8 cellular contexts compared by ENCODE assay signal in the genomic region with DNA sequence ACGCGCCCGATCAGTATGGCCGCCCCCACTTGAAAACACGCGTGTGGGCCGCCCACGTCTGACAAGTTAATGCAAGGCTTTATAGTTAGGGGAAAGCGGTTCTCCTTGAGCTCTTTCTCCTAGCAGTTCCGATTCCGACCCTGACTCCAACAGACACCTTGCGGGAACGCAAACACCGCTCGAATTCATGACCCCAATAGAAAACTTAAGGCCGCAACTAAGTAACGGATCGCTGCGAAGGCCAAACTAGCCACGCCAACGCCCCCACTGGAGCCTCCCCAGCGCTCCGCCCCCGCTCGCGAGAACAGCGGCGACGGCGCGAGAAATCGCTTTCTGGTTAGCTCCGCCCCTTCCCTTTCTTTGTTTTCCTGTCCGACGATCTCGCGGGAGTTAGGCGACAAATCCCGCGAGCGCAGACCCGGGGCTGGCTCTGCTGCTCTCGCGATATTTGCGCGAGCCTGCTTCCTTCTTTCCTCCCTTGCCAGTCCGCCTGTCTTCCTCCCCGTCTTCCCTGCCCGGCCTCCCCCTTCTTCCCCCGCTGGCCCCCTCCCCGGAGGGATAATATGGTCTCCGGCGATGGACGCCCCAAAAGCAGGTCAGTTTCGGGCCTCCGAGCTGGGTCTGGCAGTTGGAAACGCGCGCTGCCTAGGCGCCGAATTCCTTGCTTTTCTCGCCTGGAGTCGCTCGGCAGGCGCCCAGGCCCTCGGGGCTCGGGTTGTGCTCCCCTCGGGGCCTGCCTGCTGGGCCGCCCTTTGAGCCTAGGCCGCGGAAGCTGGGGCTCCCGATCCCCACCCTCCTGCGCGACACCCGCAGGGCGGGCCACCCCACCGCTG.
A peak's percentile ranks its signal among the peaks of the same experiment; 100 is the strongest.
DNase-seq lines count a peak whose midpoint lies in the region; ATAC-seq and TF ChIP-seq lines count a peak whose summit lies in the region.

A gene with protein sequence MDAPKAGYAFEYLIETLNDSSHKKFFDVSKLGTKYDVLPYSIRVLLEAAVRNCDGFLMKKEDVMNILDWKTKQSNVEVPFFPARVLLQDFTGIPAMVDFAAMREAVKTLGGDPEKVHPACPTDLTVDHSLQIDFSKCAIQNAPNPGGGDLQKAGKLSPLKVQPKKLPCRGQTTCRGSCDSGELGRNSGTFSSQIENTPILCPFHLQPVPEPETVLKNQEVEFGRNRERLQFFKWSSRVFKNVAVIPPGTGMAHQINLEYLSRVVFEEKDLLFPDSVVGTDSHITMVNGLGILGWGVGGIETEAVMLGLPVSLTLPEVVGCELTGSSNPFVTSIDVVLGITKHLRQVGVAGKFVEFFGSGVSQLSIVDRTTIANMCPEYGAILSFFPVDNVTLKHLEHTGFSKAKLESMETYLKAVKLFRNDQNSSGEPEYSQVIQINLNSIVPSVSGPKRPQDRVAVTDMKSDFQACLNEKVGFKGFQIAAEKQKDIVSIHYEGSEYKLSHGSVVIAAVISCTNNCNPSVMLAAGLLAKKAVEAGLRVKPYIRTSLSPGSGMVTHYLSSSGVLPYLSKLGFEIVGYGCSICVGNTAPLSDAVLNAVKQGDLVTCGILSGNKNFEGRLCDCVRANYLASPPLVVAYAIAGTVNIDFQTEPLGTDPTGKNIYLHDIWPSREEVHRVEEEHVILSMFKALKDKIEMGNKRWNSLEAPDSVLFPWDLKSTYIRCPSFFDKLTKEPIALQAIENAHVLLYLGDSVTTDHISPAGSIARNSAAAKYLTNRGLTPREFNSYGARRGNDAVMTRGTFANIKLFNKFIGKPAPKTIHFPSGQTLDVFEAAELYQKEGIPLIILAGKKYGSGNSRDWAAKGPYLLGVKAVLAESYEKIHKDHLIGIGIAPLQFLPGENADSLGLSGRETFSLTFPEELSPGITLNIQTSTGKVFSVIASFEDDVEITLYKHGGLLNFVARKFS (plus strand): TSS at position 455 of the 833 bp plus-strand sequence. CDS start 122 bp downstream, at position 577.

- H3K27ac Mint-ChIP-seq in activated naive CD4-positive, alpha-beta T cell treated with anti-CD3 and anti-CD28 coated beads, Interleukin-2, amount 50 U/mL, for 24 hours = peak within 1 kb of the TSS; percentile 100

- peaks cover 49% of the 10 kb centered on the region for H3K4me1 Mint-ChIP-seq in activated naive CD4-positive, alpha-beta T cell treated with anti-CD3 and anti-CD28 coated beads, Interleukin-2, amount 50 U/mL, for 24 hours

- H3K9me3 Mint-ChIP-seq in activated naive CD4-positive, alpha-beta T cell treated with anti-CD3 and anti-CD28 coated beads, Interleukin-2, amount 50 U/mL, for 24 hours = no peaks in the 10 kb centered on the region

- no peaks in the 10 kb centered on the region for H3K27me3 Mint-ChIP-seq in activated naive CD4-positive, alpha-beta T cell treated with anti-CD3 and anti-CD28 coated beads, Interleukin-2, amount 50 U/mL, for 24 hours

- peak; percentile 98 for DNase-seq in GM04504 (ENCODE audit: low read depth)
- peak; percentile 94 for DNase-seq in NCI-H1092 (lab: John Stamatoyannopoulos, UW)
- peak; percentile 97 for DNase-seq in germinal center (ENCODE audit: low spot score)
- peak; percentile 80 for DNase-seq in non-pigmented ciliary epithelial cell (ENCODE audit: low read depth)
- peak; percentile 99 for DNase-seq in superior temporal gyrus (ENCODE audit: extremely low spot score)

- ATAC-seq in HG02588 (IDR thresholded peaks at IDR 0.05; ENCODE audit: unreplicated experiment) = peak; percentile 75
- peak; percentile 95 for ATAC-seq in SK-N-SH treated with all-trans-retinoic acid at 6 μM for 48 hours

- H3K4me3 Mint-ChIP-seq in activated naive CD4-positive, alpha-beta T cell treated with anti-CD3 and anti-CD28 coated beads, Interleukin-2, amount 50 U/mL, for 24 hours = peak within 1 kb of the TSS; percentile 97

- peaks cover 13% of the 10 kb centered on the region for H3K36me3 Mint-ChIP-seq in activated naive CD4-positive, alpha-beta T cell treated with anti-CD3 and anti-CD28 coated beads, Interleukin-2, amount 50 U/mL, for 24 hours

TF ChIP-seq in SK-N-SH treated with all-trans-retinoic acid at 6 μM for 48 hours, 23 proteins besides CTCF, POLR2A, EP300 and RAD21:
- TF ChIP-seq ZNF8 (CRISPR knock-in tag; IDR thresholded peaks at IDR 0.05) (no peak), ISL1 (CRISPR knock-in tag; IDR thresholded peaks at IDR 0.05) (peak; percentile 31), ZNF565 (CRISPR knock-in tag; conservative IDR thresholded peaks at IDR 0.05; ENCODE audit: low read depth) (no peak), SNAI2 (CRISPR knock-in tag; IDR thresholded peaks at IDR 0.05) (0 out of 2 replicates have a peak, but pooled peaks have one; percentile 49)
- TF ChIP-seq, protein P1, sequence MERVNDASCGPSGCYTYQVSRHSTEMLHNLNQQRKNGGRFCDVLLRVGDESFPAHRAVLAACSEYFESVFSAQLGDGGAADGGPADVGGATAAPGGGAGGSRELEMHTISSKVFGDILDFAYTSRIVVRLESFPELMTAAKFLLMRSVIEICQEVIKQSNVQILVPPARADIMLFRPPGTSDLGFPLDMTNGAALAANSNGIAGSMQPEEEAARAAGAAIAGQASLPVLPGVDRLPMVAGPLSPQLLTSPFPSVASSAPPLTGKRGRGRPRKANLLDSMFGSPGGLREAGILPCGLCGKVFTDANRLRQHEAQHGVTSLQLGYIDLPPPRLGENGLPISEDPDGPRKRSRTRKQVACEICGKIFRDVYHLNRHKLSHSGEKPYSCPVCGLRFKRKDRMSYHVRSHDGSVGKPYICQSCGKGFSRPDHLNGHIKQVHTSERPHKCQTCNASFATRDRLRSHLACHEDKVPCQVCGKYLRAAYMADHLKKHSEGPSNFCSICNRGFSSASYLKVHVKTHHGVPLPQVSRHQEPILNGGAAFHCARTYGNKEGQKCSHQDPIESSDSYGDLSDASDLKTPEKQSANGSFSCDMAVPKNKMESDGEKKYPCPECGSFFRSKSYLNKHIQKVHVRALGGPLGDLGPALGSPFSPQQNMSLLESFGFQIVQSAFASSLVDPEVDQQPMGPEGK (CRISPR knock-in tag; IDR thresholded peaks at IDR 0.05; ENCODE audit: borderline replicate concordance) = peak; percentile 79; the same call in 1 of the 2 replicates
TF ChIP-seq in SK-N-SH treated with all-trans-retinoic acid at 6 μM for 48 hours: peak in this region for 3.

Comparison
In these comparisons a context has a peak if more than half of its experiments do, and no peak if none do; other contexts are left out.
1. Peak in every context shown above with its lines: DNase-seq and ATAC-seq.